Comparison of ENCODE assay signal across 8 cellular contexts in the genomic region with DNA sequence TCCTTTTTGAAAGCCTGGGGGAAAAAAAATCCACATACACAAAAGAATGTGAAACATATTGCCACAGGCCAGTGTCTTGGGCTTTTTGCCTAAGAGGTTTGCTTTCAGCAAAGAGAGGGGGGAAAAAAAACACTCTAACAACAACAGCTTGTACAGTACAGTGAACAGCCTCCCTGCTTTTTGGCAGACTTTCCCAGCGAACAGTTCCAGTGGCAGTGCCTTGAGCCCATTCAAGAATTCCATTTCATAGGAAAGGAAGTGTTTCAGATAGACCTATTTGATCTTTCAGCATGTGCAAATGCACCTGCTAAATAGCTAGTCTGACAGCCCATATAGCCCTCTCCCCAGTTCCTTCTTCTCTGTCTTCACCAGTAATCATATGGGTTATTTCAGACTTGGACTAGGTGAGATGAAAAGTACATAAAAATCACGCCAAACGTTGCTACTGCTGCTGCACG. TPM values are rescaled to one million over a fixed set of nuclear protein-coding genes. Genes with fewer than 3 reads are reported as not detected.
A peak's percentile ranks its signal among the peaks of the same experiment; 100 is the strongest.
DNase-seq lines count a peak whose midpoint lies in the region; ATAC-seq and TF ChIP-seq lines count a peak whose summit lies in the region.

No MANE protein-coding gene starts in this region.

- peaks cover 3% of the 10 kb centered on the region for H3K36me3 Mint-ChIP-seq in type B pancreatic cell

- no peaks in the 10 kb centered on the region for H3K4me1 ChIP-seq in NT2/D1 (ENCODE audit: insufficient read depth, insufficient read length)

- no peaks in the 10 kb centered on the region for H3K36me3 ChIP-seq in NT2/D1 (ENCODE audit: insufficient read depth, insufficient read length, low read length)

- ATAC-seq in HG02571 (IDR thresholded peaks at IDR 0.05; ENCODE audit: unreplicated experiment), result peak; percentile 38

- no peaks in the 10 kb centered on the region for H3K27me3 ChIP-seq in NT2/D1 (ENCODE audit: insufficient read depth, insufficient read length)

- no peaks in the 10 kb centered on the region for H3K9me3 ChIP-seq in NT2/D1 (ENCODE audit: insufficient read depth, low read length)

- peak overlapping the region; percentile 40 for H3K4me3 ChIP-seq in NT2/D1 (ENCODE audit: insufficient read length, low read depth)

- peaks cover 4% of the 10 kb centered on the region for H3K27me3 Mint-ChIP-seq in type B pancreatic cell

- no peak for TF ChIP-seq CTCF in type B pancreatic cell (conservative IDR thresholded peaks at IDR 0.05)

- H3K4me1 Mint-ChIP-seq in type B pancreatic cell (ENCODE audit: unreplicated experiment), result peaks cover 22% of the 10 kb centered on the region

- peak overlapping the region; percentile 90 for H3K27ac Mint-ChIP-seq in type B pancreatic cell

- DNase-seq in DMS53 (lab: John Stamatoyannopoulos, UW) (peak; percentile 43), DMS53 treated with DMSO at 0.1 percent for 48 hours (lab: John Stamatoyannopoulos, UW; ENCODE audit: unreplicated experiment) (no peak), NT2/D1 (ENCODE audit: low read depth, low spot score) (no peak), dedifferentiated amniotic fluid mesenchymal stem cell (ENCODE audit: extremely low spot score) (peak; percentile 78), medulla oblongata (ENCODE audit: extremely low spot score) (peak; percentile 58), type B pancreatic cell (ENCODE audit: extremely low spot score, unreplicated experiment) (no peak), GOT3 (lab: John Stamatoyannopoulos, UW) (no peak)

- H3K9ac ChIP-seq in NT2/D1 (ENCODE audit: insufficient read length, low read depth), result peak overlapping the region; percentile 24

- H3K9me3 Mint-ChIP-seq in type B pancreatic cell, result no peaks in the 10 kb centered on the region

- peak overlapping the region; percentile 96 for H3K4me3 Mint-ChIP-seq in type B pancreatic cell

RNA-seq across cellular contexts. Expression of gene ARHGAP18, which starts 0.5 kb away (rescaled TPM):
- total RNA-seq in type B pancreatic cell (ENCODE audit: low replicate concordance), result 9.2 and 12.0 TPM in 2 replicates

Comparison
In these comparisons a context has a peak if more than half of its experiments do, and no peak if none do; other contexts are left out.
1. DNase-seq: peak in DMS53 (single experiment), dedifferentiated amniotic fluid mesenchymal stem cell (single experiment) and medulla oblongata (single experiment); none in DMS53 treated with DMSO at 0.1 percent for 48 hours (single experiment), NT2/D1 (single experiment), type B pancreatic cell (single experiment) and GOT3 (single experiment).